1 cellular context compared by ENCODE assay signal in the genomic region with DNA sequence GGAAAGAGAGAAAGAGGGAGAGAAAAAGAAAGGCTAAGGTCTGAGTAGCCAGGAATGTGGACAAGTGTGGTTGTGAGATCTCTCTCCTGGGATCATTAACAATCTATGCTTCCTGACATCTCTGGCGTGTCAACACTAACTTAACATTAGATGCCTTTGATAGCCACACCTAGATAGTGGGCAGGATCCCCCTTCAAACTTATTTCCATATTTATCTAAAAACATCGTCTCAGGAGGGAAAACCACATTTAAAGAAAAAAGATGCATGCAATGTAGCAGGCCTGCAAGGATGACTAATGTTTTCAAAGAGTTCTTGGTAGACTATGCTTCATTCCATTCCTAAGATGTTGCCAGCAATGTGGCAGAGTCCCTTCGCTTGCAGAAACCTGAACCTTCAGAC.
TF ChIP-seq lines count a peak whose summit lies in the region.

No MANE protein-coding gene starts in this region.

TF ChIP-seq in SK-N-SH, 30 proteins besides CTCF, POLR2A, EP300 and RAD21 (continued from another document):
- TF ChIP-seq, protein P1, sequence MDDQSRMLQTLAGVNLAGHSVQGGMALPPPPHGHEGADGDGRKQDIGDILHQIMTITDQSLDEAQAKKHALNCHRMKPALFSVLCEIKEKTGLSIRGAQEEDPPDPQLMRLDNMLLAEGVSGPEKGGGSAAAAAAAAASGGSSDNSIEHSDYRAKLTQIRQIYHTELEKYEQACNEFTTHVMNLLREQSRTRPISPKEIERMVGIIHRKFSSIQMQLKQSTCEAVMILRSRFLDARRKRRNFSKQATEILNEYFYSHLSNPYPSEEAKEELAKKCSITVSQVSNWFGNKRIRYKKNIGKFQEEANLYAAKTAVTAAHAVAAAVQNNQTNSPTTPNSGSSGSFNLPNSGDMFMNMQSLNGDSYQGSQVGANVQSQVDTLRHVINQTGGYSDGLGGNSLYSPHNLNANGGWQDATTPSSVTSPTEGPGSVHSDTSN (IDR thresholded peaks at IDR 0.05): peak; percentile 40
- TF ChIP-seq FOXJ3 (CRISPR knock-in tag; IDR thresholded peaks at IDR 0.05) (no peak), POLR2AphosphoS5 (IDR thresholded peaks at IDR 0.05; ENCODE audit: low read depth, low read length) (peak; percentile 43; the same call in 1 of the 2 replicates), RXRA (IDR thresholded peaks at IDR 0.05; ENCODE audit: borderline replicate concordance, low read depth) (no peak), FOXM1 (IDR thresholded peaks at IDR 0.05; ENCODE audit: low read depth) (no peak)
